ENCODE assay signal across 19 cellular contexts in the genomic region with DNA sequence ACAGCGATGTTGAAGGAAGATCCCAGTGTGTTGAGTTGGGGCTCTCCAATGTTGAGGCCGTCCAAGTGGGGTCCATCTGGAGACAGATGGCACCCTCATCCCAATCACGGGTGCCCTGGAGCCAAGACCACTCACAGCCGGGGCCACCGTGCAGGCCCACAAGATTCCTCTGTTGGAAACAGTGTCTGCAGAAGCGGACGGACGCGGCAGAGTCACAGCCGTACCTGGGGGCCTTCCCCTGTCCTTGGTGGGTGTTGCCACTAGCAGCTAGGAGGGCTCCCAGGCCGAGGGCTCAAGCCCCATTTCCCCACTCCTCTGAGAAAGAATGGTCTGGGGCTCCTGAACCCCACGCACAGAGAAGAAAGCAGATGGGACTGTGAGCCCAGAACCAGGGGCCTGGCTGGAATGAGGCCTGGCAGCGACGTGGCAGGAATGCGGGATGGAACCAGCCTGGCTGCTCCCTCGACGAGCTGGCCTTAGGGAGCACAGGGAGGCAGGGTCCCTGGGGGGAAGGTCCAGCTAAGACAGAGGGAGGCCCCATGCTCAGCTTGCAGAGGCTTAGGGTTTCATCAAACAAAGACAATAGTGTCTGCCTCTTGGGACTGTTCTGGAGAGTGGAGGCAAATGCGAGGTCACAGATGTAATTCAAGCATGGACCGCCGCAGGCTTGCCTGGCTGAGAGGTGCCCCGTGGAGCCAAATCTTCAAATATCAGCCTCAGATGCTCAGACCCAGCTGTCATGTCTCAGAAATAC.
DNase-seq lines count a peak whose midpoint lies in the region; ATAC-seq and TF ChIP-seq lines count a peak whose summit lies in the region.
"Had no signal": no experiment of that assay in that cellular context is flagged by ENCODE, and none has a peak within 500 bp of the region (broad histone marks: within the 10 kb centered on the region; RNA-seq: fewer than 3 reads in every experiment).

No MANE protein-coding gene starts in this region.

- POLR2A ChIA-PET in activated CD4-positive, alpha-beta T cell treated with anti-CD3 and anti-CD28 coated beads, Interleukin-2, amount 10 ng/mL, durations not matched to agents 7 days and 5 days (lab: Charles Lee), result no interaction called here

- peak; percentile 18 for DNase-seq in NCI-H2107 treated with DMSO at 0.1 percent for 48 hours (lab: John Stamatoyannopoulos, UW; ENCODE audit: unreplicated experiment)
- DNase-seq in NCI-H2107 (lab: John Stamatoyannopoulos, UW), result no peak
- peak; percentile 26 for DNase-seq in NCI-H2171 (lab: John Stamatoyannopoulos, UW)
- no peak for DNase-seq in glutamatergic neuron
- peak; percentile 70 for DNase-seq in retina
- DNase-seq in activated CD4-positive, alpha-beta T cell treated with anti-CD3 and anti-CD28 coated beads, Interleukin-2, amount 50 U/mL, for 4 hours, result no peak
- DNase-seq in activated CD4-positive, alpha-beta T cell treated with anti-CD3 and anti-CD28 coated beads, Interleukin-2, amount 10 ng/mL, durations not matched to agents 7 days and 5 days, result no peak
- DNase-seq: ACHN; C1 segment of cervical spinal cord; CD8-positive, alpha-beta T cell; DMS153; KG1; NCI-H1092 treated with DMSO at 0.1 percent for 48 hours; NCI-H1436 treated with DMSO at 0.1 percent for 48 hours; NCI-H2029; NCI-H510A; NCI-H748 treated with DMSO at 0.1 percent for 48 hours; PC-9 had no signal

- CTCF ChIA-PET in activated CD4-positive, alpha-beta T cell treated with anti-CD3 and anti-CD28 coated beads, Interleukin-2, amount 10 ng/mL, durations not matched to agents 7 days and 5 days (lab: Charles Lee), result no interaction called here

- no peak for TF ChIP-seq CTCF in glutamatergic neuron (IDR thresholded peaks at IDR 0.05; ENCODE audit: partially characterized antibody, unreplicated experiment)

- no peaks in the 10 kb centered on the region for H3K36me3 Mint-ChIP-seq in glutamatergic neuron (ENCODE audit: unreplicated experiment)
- H3K36me3 Mint-ChIP-seq in activated CD4-positive, alpha-beta T cell treated with anti-CD3 and anti-CD28 coated beads, Interleukin-2, amount 10 ng/mL, durations not matched to agents 7 days and 5 days (ENCODE audit: low read depth), result no peaks in the 10 kb centered on the region
- H3K36me3 Mint-ChIP-seq: CD8-positive, alpha-beta T cell had no signal

- H3K9me3 Mint-ChIP-seq in glutamatergic neuron (ENCODE audit: unreplicated experiment), result peaks cover 16% of the 10 kb centered on the region
- H3K9me3 Mint-ChIP-seq in activated CD4-positive, alpha-beta T cell treated with anti-CD3 and anti-CD28 coated beads, Interleukin-2, amount 10 ng/mL, durations not matched to agents 7 days and 5 days, result no peaks in the 10 kb centered on the region
- H3K9me3 Mint-ChIP-seq: CD8-positive, alpha-beta T cell had no signal

- no peak for ATAC-seq in GM21717 (IDR thresholded peaks at IDR 0.05; ENCODE audit: unreplicated experiment)
- ATAC-seq: CD8-positive, alpha-beta T cell had no signal

- peaks cover 9% of the 10 kb centered on the region for H3K4me1 Mint-ChIP-seq in glutamatergic neuron (ENCODE audit: low read depth, unreplicated experiment)
- H3K4me1 Mint-ChIP-seq in activated CD4-positive, alpha-beta T cell treated with anti-CD3 and anti-CD28 coated beads, Interleukin-2, amount 10 ng/mL, durations not matched to agents 7 days and 5 days, result no peaks in the 10 kb centered on the region

- peak overlapping the region; percentile 64 for H3K27ac Mint-ChIP-seq in glutamatergic neuron (ENCODE audit: unreplicated experiment)
- no peak overlapping the region for H3K27ac Mint-ChIP-seq in activated CD4-positive, alpha-beta T cell treated with anti-CD3 and anti-CD28 coated beads, Interleukin-2, amount 10 ng/mL, durations not matched to agents 7 days and 5 days
- H3K27ac Mint-ChIP-seq: CD8-positive, alpha-beta T cell had no signal

- no peak overlapping the region for H3K4me3 Mint-ChIP-seq in glutamatergic neuron (ENCODE audit: unreplicated experiment)
- no peak overlapping the region for H3K4me3 Mint-ChIP-seq in activated CD4-positive, alpha-beta T cell treated with anti-CD3 and anti-CD28 coated beads, Interleukin-2, amount 10 ng/mL, durations not matched to agents 7 days and 5 days
- H3K4me3 Mint-ChIP-seq: CD8-positive, alpha-beta T cell had no signal

- H3K27me3 Mint-ChIP-seq in glutamatergic neuron (ENCODE audit: unreplicated experiment), result peaks cover 18% of the 10 kb centered on the region
- H3K27me3 Mint-ChIP-seq in activated CD4-positive, alpha-beta T cell treated with anti-CD3 and anti-CD28 coated beads, Interleukin-2, amount 10 ng/mL, durations not matched to agents 7 days and 5 days, result no peaks in the 10 kb centered on the region

Comparison
In these comparisons a context has a peak if more than half of its experiments do, and no peak if none do; other contexts are left out.
1. DNase-seq: peak in NCI-H2107 treated with DMSO at 0.1 percent for 48 hours (single experiment), NCI-H2171 (single experiment) and retina (single experiment); none in NCI-H2107 (single experiment), glutamatergic neuron (single experiment), activated CD4-positive, alpha-beta T cell treated with anti-CD3 and anti-CD28 coated beads, Interleukin-2, amount 50 U/mL, for 4 hours (0 of 2) and activated CD4-positive, alpha-beta T cell treated with anti-CD3 and anti-CD28 coated beads, Interleukin-2, amount 10 ng/mL, durations not matched to agents 7 days and 5 days (single experiment).